8 cellular contexts compared by ENCODE assay signal in genomic region chr7:123682690-123683089, GRCh38. TPM values are rescaled to one million over a fixed set of nuclear protein-coding genes. Genes with fewer than 3 reads are reported as not detected.
DNase-seq lines count a peak whose midpoint lies in the region; ATAC-seq and TF ChIP-seq lines count a peak whose summit lies in the region.

No MANE protein-coding gene starts in this region.

- DNase-seq in Ammon's horn (ENCODE audit: low spot score) (peak; percentile 28), PC-3 (peak; percentile 78), epithelial cell of esophagus (ENCODE audit: low read depth) (peak; percentile 56)
- no peak for DNase-seq in activated naive CD8-positive, alpha-beta T cell treated with anti-CD3 and anti-CD28 coated beads, Interleukin-2, amount 50 U/mL, for 24 hours
- DNase-seq in NK-92 treated with Interleukin-12 subunit alpha and Interleukin-12 subunit beta, amount 100 ng/mL, for 24 hours (lab: John Stamatoyannopoulos, UW), result no peak

- no peaks in the 10 kb centered on the region for H3K9me3 Mint-ChIP-seq in nephron
- no peaks in the 10 kb centered on the region for H3K9me3 Mint-ChIP-seq in activated naive CD8-positive, alpha-beta T cell treated with anti-CD3 and anti-CD28 coated beads, Interleukin-2, amount 50 U/mL, for 24 hours

- no peaks in the 10 kb centered on the region for H3K27me3 Mint-ChIP-seq in nephron (ENCODE audit: low read depth)
- no peaks in the 10 kb centered on the region for H3K27me3 Mint-ChIP-seq in activated naive CD8-positive, alpha-beta T cell treated with anti-CD3 and anti-CD28 coated beads, Interleukin-2, amount 50 U/mL, for 24 hours

- peaks cover 4% of the 10 kb centered on the region for H3F3A ChIP-seq in PC-3 (ENCODE audit: low read length, unreplicated experiment)

- no peaks in the 10 kb centered on the region for H3K9me3 ChIP-seq in PC-3 (ENCODE audit: low read length)

- no peaks in the 10 kb centered on the region for H3K79me2 ChIP-seq in PC-3 (ENCODE audit: low read length)

- peaks cover 49% of the 10 kb centered on the region for H3K36me3 Mint-ChIP-seq in nephron (ENCODE audit: low read depth)
- peaks cover 5% of the 10 kb centered on the region for H3K36me3 Mint-ChIP-seq in activated naive CD8-positive, alpha-beta T cell treated with anti-CD3 and anti-CD28 coated beads, Interleukin-2, amount 50 U/mL, for 24 hours (ENCODE audit: low read depth)

- H3K4me1 ChIP-seq in PC-3 (ENCODE audit: insufficient read depth, low read length), result no peaks in the 10 kb centered on the region

- H3K36me3 ChIP-seq in PC-3 (ENCODE audit: low read depth, low read length), result peaks cover 17% of the 10 kb centered on the region; the same call in 1 of the 2 replicates

- no peak overlapping the region for H3K27ac Mint-ChIP-seq in nephron
- H3K27ac Mint-ChIP-seq in activated naive CD8-positive, alpha-beta T cell treated with anti-CD3 and anti-CD28 coated beads, Interleukin-2, amount 50 U/mL, for 24 hours, result no peak overlapping the region

- peaks cover 10% of the 10 kb centered on the region for H3K4me1 Mint-ChIP-seq in nephron
- H3K4me1 Mint-ChIP-seq in activated naive CD8-positive, alpha-beta T cell treated with anti-CD3 and anti-CD28 coated beads, Interleukin-2, amount 50 U/mL, for 24 hours, result no peaks in the 10 kb centered on the region

- intact Hi-C loops in PC-3 (cut with micrococcal nuclease), result loop anchor here (1.0 to 5.0 kb wide), 6 partner anchors 47 to 182 kb away; partner anchors contain the start of gene WASL

- no peak overlapping the region for H3K4me2 ChIP-seq in PC-3 (ENCODE audit: low read length)

- TF ChIP-seq CTCF in PC-3 (conservative IDR thresholded peaks at IDR 0.05; ENCODE audit: low read depth, low read length) (peak; percentile 65), epithelial cell of esophagus (IDR thresholded peaks at IDR 0.05; ENCODE audit: insufficient read depth, low read depth, low read length, missing control alignments) (peak; percentile 59), nephron (IDR thresholded peaks at IDR 0.05; ENCODE audit: unreplicated experiment in 3 of 3) (peak; percentile 53 to 74 (median 56))

- ATAC-seq in GM18858 (IDR thresholded peaks at IDR 0.05; ENCODE audit: unreplicated experiment) (peak; percentile 48), HG03432 (IDR thresholded peaks at IDR 0.05; ENCODE audit: unreplicated experiment) (peak; percentile 74), PC-3 (peak; percentile 72)
- ATAC-seq in activated naive CD8-positive, alpha-beta T cell treated with anti-CD3 and anti-CD28 coated beads, Interleukin-2, amount 50 U/mL, for 24 hours, result no peak

- H3K4me3 Mint-ChIP-seq in nephron, result no peak overlapping the region
- H3K4me3 Mint-ChIP-seq in activated naive CD8-positive, alpha-beta T cell treated with anti-CD3 and anti-CD28 coated beads, Interleukin-2, amount 50 U/mL, for 24 hours, result no peak overlapping the region

- no peak overlapping the region for H3K27ac ChIP-seq in PC-3 (ENCODE audit: low read length)

- no peaks in the 10 kb centered on the region for H4K20me1 ChIP-seq in PC-3 (ENCODE audit: low read length)

- no peaks in the 10 kb centered on the region for H3K9me2 ChIP-seq in PC-3 (replicated peaks; ENCODE audit: low read length)

- H3K4me3 ChIP-seq in PC-3 (ENCODE audit: low read length) (no peak overlapping the region), epithelial cell of esophagus (ENCODE audit: low read length) (no peak overlapping the region)

- no peaks in the 10 kb centered on the region for H3K27me3 ChIP-seq in PC-3 (ENCODE audit: low read length)

- H2AFZ ChIP-seq in PC-3 (ENCODE audit: low read length), result no peak overlapping the region

- no peak overlapping the region for H3K9ac ChIP-seq in PC-3 (ENCODE audit: low read length)

- POLR2A ChIA-PET in PC-3 (lab: Charles Lee; ENCODE audit: unreplicated experiment), result interaction anchor here (0.5 kb wide), 1 partner anchor 13 kb away, joined by 3 read pairs; no protein-coding TSS in a partner anchor

- BruUV-seq in PC-3 (replicated peaks; lab: Mats Ljungman, UMichigan), result no TSS peak

- CTCF ChIA-PET in PC-3 (lab: Charles Lee), result interaction anchor here (0.6 to 1.1 kb wide), 9 partner anchors 17 to 189 kb away, joined by 3 to 14 read pairs (median 4); no protein-coding TSS in a partner anchor

RNA-seq across cellular contexts. Expression of gene LMOD2, which starts 27.0 kb away (rescaled TPM):
- not detected in 2 replicates for total RNA-seq in PC-3 (2014; rRNA removed)

Comparison
In these comparisons a context has a peak if more than half of its experiments do, and no peak if none do; other contexts are left out.
1. DNase-seq: peak in Ammon's horn (single experiment), PC-3 (single experiment) and epithelial cell of esophagus (single experiment); none in activated naive CD8-positive, alpha-beta T cell treated with anti-CD3 and anti-CD28 coated beads, Interleukin-2, amount 50 U/mL, for 24 hours (single experiment) and NK-92 treated with Interleukin-12 subunit alpha and Interleukin-12 subunit beta, amount 100 ng/mL, for 24 hours (single experiment).
2. Peak in every context shown above with its lines, with median percentiles within 50 percentile points of each other: CTCF ChIP-seq.